In genomic region chr14:90450151-90450550, GRCh38 we compare ENCODE assay signal across 15 cellular contexts. TPM values are rescaled to one million over a fixed set of nuclear protein-coding genes. Genes with fewer than 3 reads are reported as not detected.
A peak's percentile ranks its signal among the peaks of the same experiment; 100 is the strongest.
DNase-seq lines count a peak whose midpoint lies in the region; TF ChIP-seq lines count a peak whose summit lies in the region.
"Had no signal": no experiment of that assay in that cellular context is flagged by ENCODE, and none has a peak within 500 bp of the region (broad histone marks: within the 10 kb centered on the region; RNA-seq: fewer than 3 reads in every experiment).

No MANE protein-coding gene starts in this region.

- no peaks in the 10 kb centered on the region for H4K20me1 ChIP-seq in BLaER1 treated with 17β-estradiol and CSF1 and Interleukin-3, amounts not matched to agents 10 nM and 100 nM

- H2BK12ac ChIP-seq in trophoblast cell (ENCODE audit: low read length), result no peak overlapping the region

- no peak for TF ChIP-seq CTCF in endodermal cell (conservative IDR thresholded peaks at IDR 0.05)
- no peak for TF ChIP-seq CTCF in left ventricle myocardium inferior (IDR thresholded peaks at IDR 0.05; ENCODE audit: borderline replicate concordance)

- H4K12ac ChIP-seq in trophoblast cell (ENCODE audit: low read depth, low read length), result no peak overlapping the region

- no peak overlapping the region for H3K4me3 Mint-ChIP-seq in endodermal cell
- H3K4me3 Mint-ChIP-seq: CD14-positive monocyte; CD4-positive, alpha-beta T cell; GM23338; H9 had no signal

- H3K4ac ChIP-seq in trophoblast cell (ENCODE audit: low read depth, low read length), result no peak overlapping the region

- peak overlapping the region in 9 of 11 experiments; percentile 29 to 85 (median 76); a peak in 16 of 22 replicates for H3K4me2 ChIP-seq in BLaER1 treated with 17β-estradiol and CSF1 and Interleukin-3, amounts not matched to agents 10 nM and 100 nM
- H3K4me2 ChIP-seq in trophoblast cell (ENCODE audit: low read length), result no peak overlapping the region
- H3K4me2 ChIP-seq: GM23338 had no signal

- H3K27ac ChIP-seq in BLaER1 treated with 17β-estradiol and CSF1 and Interleukin-3, amounts not matched to agents 10 nM and 100 nM, result peak overlapping the region in 3 of 11 experiments; percentile 13 to 70 (median 46); a peak in 6 of 22 replicates
- no peak overlapping the region for H3K27ac ChIP-seq in endodermal cell (ENCODE audit: low read depth, low read length)
- H3K27ac ChIP-seq in trophoblast cell (ENCODE audit: low read depth, low read length), result no peak overlapping the region
- H3K27ac ChIP-seq in left ventricle myocardium inferior (replicated peaks), result no peak overlapping the region

- H3K36me3 Mint-ChIP-seq in endodermal cell (ENCODE audit: low read depth), result no peaks in the 10 kb centered on the region
- H3K36me3 Mint-ChIP-seq: CD14-positive monocyte had no signal

- H2AK5ac ChIP-seq in trophoblast cell (ENCODE audit: low read length), result no peak overlapping the region

- H2BK120ac ChIP-seq in trophoblast cell (ENCODE audit: insufficient read depth, low read length, poor library complexity), result no peak overlapping the region

- peaks cover 11% of the 10 kb centered on the region for H3K9me3 Mint-ChIP-seq in endodermal cell

- no peaks in the 10 kb centered on the region for H3K27me3 ChIP-seq in BLaER1 treated with 17β-estradiol and CSF1 and Interleukin-3, amounts not matched to agents 10 nM and 100 nM
- no peaks in the 10 kb centered on the region for H3K27me3 ChIP-seq in endodermal cell (ENCODE audit: control insufficient read depth, insufficient read depth, low read length, poor library complexity, severe bottlenecking)
- H3K27me3 ChIP-seq in trophoblast cell (ENCODE audit: insufficient read depth, low read length), result no peaks in the 10 kb centered on the region
- H3K27me3 ChIP-seq in left ventricle myocardium inferior (ENCODE audit: low read depth), result no peaks in the 10 kb centered on the region

- H3K27me3 Mint-ChIP-seq in endodermal cell (ENCODE audit: insufficient read depth), result peaks cover 5% of the 10 kb centered on the region
- H3K27me3 Mint-ChIP-seq: CD4-positive, alpha-beta T cell had no signal

- DNase-seq in endodermal cell (peak; percentile 32), trophoblast cell (no peak), left ventricle myocardium inferior (no peak), NCI-H1436 treated with DMSO at 0.1 percent for 48 hours (lab: John Stamatoyannopoulos, UW) (no peak), dermis blood vessel endothelial cell (no peak)
- DNase-seq: Calu3; CD4-positive, alpha-beta T cell; COR-L47; DMS53; DMS79 treated with DMSO at 0.1 percent for 48 hours; GF-D8; H9 had no signal

- H3K79me2 ChIP-seq in trophoblast cell (ENCODE audit: control insufficient read depth, insufficient read depth, low read length, poor library complexity), result no peaks in the 10 kb centered on the region

- no peak overlapping the region for H3K27ac Mint-ChIP-seq in endodermal cell
- H3K27ac Mint-ChIP-seq: CD14-positive monocyte; CD4-positive, alpha-beta T cell; GM23338; H9 had no signal

- H3K18ac ChIP-seq in trophoblast cell (ENCODE audit: low read length), result no peak overlapping the region

- H3K36me3 ChIP-seq in BLaER1 treated with 17β-estradiol and CSF1 and Interleukin-3, amounts not matched to agents 10 nM and 100 nM, result peaks cover 0 to 9% (median 0%) of the 10 kb centered on the region in 11 experiments; a peak in 4 of 22 replicates
- H3K36me3 ChIP-seq in endodermal cell (ENCODE audit: control insufficient read depth, insufficient read depth, low read length), result no peaks in the 10 kb centered on the region
- no peaks in the 10 kb centered on the region for H3K36me3 ChIP-seq in trophoblast cell (ENCODE audit: control insufficient read depth in 1 of 2, insufficient read depth in 2 of 2, low read length in 2 of 2)
- no peaks in the 10 kb centered on the region for H3K36me3 ChIP-seq in left ventricle myocardium inferior

- H3K14ac ChIP-seq in trophoblast cell (ENCODE audit: low read length), result no peak overlapping the region

- peaks cover 12% of the 10 kb centered on the region for H3K79me1 ChIP-seq in trophoblast cell (ENCODE audit: low read length)

- 86 to 96% methylated on average over 4 to 6 of the region's 6 CpGs for WGBS in endodermal cell (ENCODE audit: insufficient coverage in 1 of 2, insufficient read length in 1 of 2), 2 experiments
- WGBS in trophoblast cell (ENCODE audit: extremely low coverage, insufficient coverage, insufficient read length), result no CpG with 5 or more reads among the region's 6 CpGs

- H3K9me3 ChIP-seq in BLaER1 treated with 17β-estradiol and CSF1 and Interleukin-3, amounts not matched to agents 10 nM and 100 nM (replicated peaks in 1 of 11), result peaks cover 25 to 39% (median 36%) of the 10 kb centered on the region in 11 experiments
- H3K9me3 ChIP-seq in endodermal cell (ENCODE audit: control insufficient read depth, low read length) (peaks cover 10% of the 10 kb centered on the region), trophoblast cell (ENCODE audit: insufficient read depth, low read depth, low read length) (peaks cover 3% of the 10 kb centered on the region), left ventricle myocardium inferior (replicated peaks) (peaks cover 12% of the 10 kb centered on the region)

- no peak overlapping the region for H2BK5ac ChIP-seq in trophoblast cell (ENCODE audit: low read depth, low read length, poor library complexity)

- H3K4me1 Mint-ChIP-seq in endodermal cell, result no peaks in the 10 kb centered on the region

- H4K8ac ChIP-seq in trophoblast cell (ENCODE audit: low read depth, low read length), result no peak overlapping the region

- H3K9ac ChIP-seq in BLaER1 treated with 17β-estradiol and CSF1 and Interleukin-3, amounts not matched to agents 10 nM and 100 nM, result no peak overlapping the region; a peak in 1 of 22 replicates
- no peak overlapping the region for H3K9ac ChIP-seq in endodermal cell (ENCODE audit: extremely low read depth, low read length, poor library complexity, severe bottlenecking)
- H3K9ac ChIP-seq in trophoblast cell (ENCODE audit: low read length), result peak overlapping the region; percentile 57

- H3K23ac ChIP-seq in trophoblast cell (ENCODE audit: low read length), result no peak overlapping the region

- H4K91ac ChIP-seq in trophoblast cell (ENCODE audit: low read depth, low read length), result no peak overlapping the region

- H3K4me3 ChIP-seq in BLaER1 treated with 17β-estradiol and CSF1 and Interleukin-3, amounts not matched to agents 10 nM and 100 nM, result no peak overlapping the region
- no peak overlapping the region for H3K4me3 ChIP-seq in endodermal cell (ENCODE audit: low read length)
- peak overlapping the region; percentile 47 for H3K4me3 ChIP-seq in trophoblast cell (ENCODE audit: low read depth, low read length)
- H3K4me3 ChIP-seq in left ventricle myocardium inferior, result no peak overlapping the region
- H3K4me3 ChIP-seq: GM23338 had no signal

- H3K4me1 ChIP-seq in BLaER1 treated with 17β-estradiol and CSF1 and Interleukin-3, amounts not matched to agents 10 nM and 100 nM, result peaks cover 31 to 65% (median 61%) of the 10 kb centered on the region in 10 experiments
- no peaks in the 10 kb centered on the region for H3K4me1 ChIP-seq in endodermal cell (ENCODE audit: control insufficient read depth, insufficient read depth, low read length)
- H3K4me1 ChIP-seq in trophoblast cell (ENCODE audit: control insufficient read depth in 1 of 2, insufficient read depth in 2 of 2, low read length in 2 of 2), result peaks cover 8 to 12% of the 10 kb centered on the region in 2 experiments
- H3K4me1 ChIP-seq in left ventricle myocardium inferior, result peaks cover 18% of the 10 kb centered on the region

- no peak overlapping the region for H2AFZ ChIP-seq in trophoblast cell (ENCODE audit: insufficient read depth, low read length, poor library complexity)
- H2AFZ ChIP-seq: GM23338 had no signal

- intact Hi-C loops in left ventricle myocardium inferior (cut with micrococcal nuclease), result no loop called here

RNA-seq across cellular contexts. Expression of gene CALM1, which starts 53.3 kb away (rescaled TPM):
- total RNA-seq in endodermal cell (100 to 1,000 TPM; 423 to 503 TPM), left ventricle myocardium inferior (503 TPM), dermis blood vessel endothelial cell (551 and 736 TPM in 2 replicates)
- polyA plus RNA-seq in endodermal cell (2013, experiment 1 of 2), result 367 TPM
- polyA plus RNA-seq in endodermal cell (2013, experiment 2 of 2), result 378 TPM
- polyA plus RNA-seq in trophoblast cell (2013), result 518 and 520 TPM in 2 replicates
